8 cellular contexts compared by ENCODE assay signal in genomic region chr6:31497595-31498476, GRCh38. TPM values are rescaled to one million over a fixed set of nuclear protein-coding genes. Genes with fewer than 3 reads are reported as not detected.
DNase-seq lines count a peak whose midpoint lies in the region; ATAC-seq and TF ChIP-seq lines count a peak whose summit lies in the region.

Gene MICB, plus strand, starts transcription at chr6:31498145. Its CDS starts 49 bp downstream, at chr6:31498194.

- peak within 1 kb of the TSS; percentile 83 for H3K4me3 Mint-ChIP-seq in osteocyte (ENCODE audit: unreplicated experiment)

- peaks cover 59% of the 10 kb centered on the region for H3K4me1 Mint-ChIP-seq in osteocyte (ENCODE audit: unreplicated experiment)

- H3K27me3 ChIP-seq in RWPE2 (ENCODE audit: insufficient read depth, poor library complexity, severe bottlenecking) (no peaks in the 10 kb centered on the region), testis (no peaks in the 10 kb centered on the region)

- H3K9me3 ChIP-seq in RWPE2 (ENCODE audit: severe bottlenecking) (no peaks in the 10 kb centered on the region), testis (no peaks in the 10 kb centered on the region)

- H3K27ac ChIP-seq in RWPE2 (ENCODE audit: poor library complexity, severe bottlenecking): peak within 1 kb of the TSS; percentile 56
- peak within 1 kb of the TSS in 1 of 2 donors; percentile 10 for H3K27ac ChIP-seq in testis

- H3K4me3 ChIP-seq in RWPE2 (ENCODE audit: severe bottlenecking) (peak within 1 kb of the TSS; percentile 76), testis (peak within 1 kb of the TSS; percentile 42 to 61)

- peak within 1 kb of the TSS; percentile 94 for H3K27ac Mint-ChIP-seq in osteocyte (ENCODE audit: unreplicated experiment)

- H3K27me3 Mint-ChIP-seq in osteocyte (ENCODE audit: unreplicated experiment): no peaks in the 10 kb centered on the region

- H3K36me3 ChIP-seq in RWPE2 (ENCODE audit: low read depth) (no peaks in the 10 kb centered on the region), testis (ENCODE audit: low read depth, missing control alignments) (no peaks in the 10 kb centered on the region)

- H3K36me3 Mint-ChIP-seq in osteocyte (ENCODE audit: unreplicated experiment): peaks cover 6% of the 10 kb centered on the region

- intact Hi-C loops in testis (cut with DNase I; ENCODE audit: low total_unique reads): no loop called here

- no peak for TF ChIP-seq POLR2A in testis (IDR thresholded peaks at IDR 0.05)

- H3K4me1 ChIP-seq in RWPE2 (ENCODE audit: insufficient read depth, poor library complexity, severe bottlenecking) (peaks cover 14% of the 10 kb centered on the region), testis (peaks cover 6% of the 10 kb centered on the region)

- TF ChIP-seq CTCF in RWPE2 (IDR thresholded peaks at IDR 0.05; ENCODE audit: poor library complexity, severe bottlenecking) (no peak), osteocyte (IDR thresholded peaks at IDR 0.05) (no peak), testis (IDR thresholded peaks at IDR 0.05) (no peak)

- peak; percentile 78 for DNase-seq in AG08396 (ENCODE audit: low spot score)
- peak; percentile 86 for DNase-seq in RWPE2 (ENCODE audit: low spot score)
- peak; percentile 91 for DNase-seq in activated naive CD4-positive, alpha-beta T cell treated with Interleukin-2 at 50 U/mL for 16 hours
- peak; percentile 42 for DNase-seq in globus pallidus (ENCODE audit: low spot score)
- no peak for DNase-seq in osteocyte (ENCODE audit: extremely low spot score, unreplicated experiment)
- DNase-seq in testis: peak; percentile 89

- peaks cover 7% of the 10 kb centered on the region for H3K9me3 Mint-ChIP-seq in osteocyte (ENCODE audit: unreplicated experiment)

- 0 to 1% methylated on average over 36 to 61 of the region's 61 CpGs for WGBS in testis, 2 donors

- peak; percentile 53 for ATAC-seq in GM19025 (IDR thresholded peaks at IDR 0.05; ENCODE audit: low read depth, unreplicated experiment)
- ATAC-seq in HG03571 (IDR thresholded peaks at IDR 0.05; ENCODE audit: unreplicated experiment): peak; percentile 35
- ATAC-seq in RWPE2 (ENCODE audit: low read depth): peak; percentile 76

RNA-seq across cellular contexts. Expression of gene MICB, which starts in this region (rescaled TPM):
- 12.1 and 13.8 TPM in 2 replicates for total RNA-seq in osteocyte
- total RNA-seq in testis: 1 to 10 TPM; 4.4 to 5.4 TPM
- 4.1 TPM for polyA plus RNA-seq in testis (ENCODE audit: insufficient read depth, low read depth, low replicate concordance)
